Comparison of ENCODE assay signal across 8 cellular contexts in genomic region chr3:101779808-101780366, GRCh38. TPM values are rescaled to one million over a fixed set of nuclear protein-coding genes. Genes with fewer than 3 reads are reported as not detected.
A peak's percentile ranks its signal among the peaks of the same experiment; 100 is the strongest.
DNase-seq lines count a peak whose midpoint lies in the region; ATAC-seq and TF ChIP-seq lines count a peak whose summit lies in the region.

No MANE protein-coding gene starts in this region.

- H3K4me1 ChIP-seq in mucosa of stomach (ENCODE audit: control insufficient read depth, insufficient read depth, low read length) = peaks cover 5% of the 10 kb centered on the region

- ATAC-seq in HG02678 (IDR thresholded peaks at IDR 0.05; ENCODE audit: unreplicated experiment) = no peak

- H3K4me1 Mint-ChIP-seq in chondrocyte (ENCODE audit: low read depth) = peaks cover 30% of the 10 kb centered on the region

- H3K36me3 Mint-ChIP-seq in chondrocyte (ENCODE audit: low read depth) = peaks cover 17% of the 10 kb centered on the region

- H3K27me3 Mint-ChIP-seq in chondrocyte (ENCODE audit: low read depth) = no peaks in the 10 kb centered on the region

- DNase-seq in NCI-H146 treated with DMSO at 0.1 percent for 48 hours (lab: John Stamatoyannopoulos, UW; ENCODE audit: unreplicated experiment) (peak; percentile 52), NCI-H146 (lab: John Stamatoyannopoulos, UW) (no peak), NCI-H1105 (lab: John Stamatoyannopoulos, UW) (peak; percentile 50), chondrocyte (ENCODE audit: low spot score) (no peak), superior temporal gyrus (ENCODE audit: extremely low spot score) (no peak), retina (no peak)

- H3K27ac Mint-ChIP-seq in chondrocyte (ENCODE audit: unreplicated experiment) = peak overlapping the region; percentile 94

- no peak overlapping the region for H3K9ac ChIP-seq in mucosa of stomach (ENCODE audit: low read length)

- no peaks in the 10 kb centered on the region for H3K9me3 Mint-ChIP-seq in chondrocyte (ENCODE audit: low read depth)

- H3K4me3 Mint-ChIP-seq in chondrocyte (ENCODE audit: unreplicated experiment) = peak overlapping the region; percentile 94

- TF ChIP-seq CTCF in chondrocyte (IDR thresholded peaks at IDR 0.05) = no peak

- no peaks in the 10 kb centered on the region for H3K9me3 ChIP-seq in mucosa of stomach (ENCODE audit: control insufficient read depth, low read length)

- no peaks in the 10 kb centered on the region for H3K27me3 ChIP-seq in mucosa of stomach (ENCODE audit: control insufficient read depth, insufficient read depth, low read length)

- H3K4me3 ChIP-seq in mucosa of stomach (ENCODE audit: low read length) = peak overlapping the region; percentile 65

- no peaks in the 10 kb centered on the region for H3K36me3 ChIP-seq in mucosa of stomach (ENCODE audit: control insufficient read depth, insufficient read depth, low read length)

RNA-seq across cellular contexts. Expression of gene NXPE3, which starts 0.9 kb away (rescaled TPM):
- 20.3 to 27.1 TPM (median 20.4 TPM) in 3 replicates for total RNA-seq in chondrocyte

RNA-seq across cellular contexts. Expression of gene CEP97, which starts 55.5 kb away (rescaled TPM):
- 8.5 to 13.7 TPM (median 11.8 TPM) in 3 replicates for total RNA-seq in chondrocyte

Comparison
In these comparisons a context has a peak if more than half of its experiments do, and no peak if none do; other contexts are left out.
1. DNase-seq: peak in NCI-H146 treated with DMSO at 0.1 percent for 48 hours (single experiment) and NCI-H1105 (single experiment); none in NCI-H146 (single experiment), chondrocyte (single experiment), superior temporal gyrus (single experiment) and retina (single experiment).